23 cellular contexts compared by ENCODE assay signal in the genomic region with DNA sequence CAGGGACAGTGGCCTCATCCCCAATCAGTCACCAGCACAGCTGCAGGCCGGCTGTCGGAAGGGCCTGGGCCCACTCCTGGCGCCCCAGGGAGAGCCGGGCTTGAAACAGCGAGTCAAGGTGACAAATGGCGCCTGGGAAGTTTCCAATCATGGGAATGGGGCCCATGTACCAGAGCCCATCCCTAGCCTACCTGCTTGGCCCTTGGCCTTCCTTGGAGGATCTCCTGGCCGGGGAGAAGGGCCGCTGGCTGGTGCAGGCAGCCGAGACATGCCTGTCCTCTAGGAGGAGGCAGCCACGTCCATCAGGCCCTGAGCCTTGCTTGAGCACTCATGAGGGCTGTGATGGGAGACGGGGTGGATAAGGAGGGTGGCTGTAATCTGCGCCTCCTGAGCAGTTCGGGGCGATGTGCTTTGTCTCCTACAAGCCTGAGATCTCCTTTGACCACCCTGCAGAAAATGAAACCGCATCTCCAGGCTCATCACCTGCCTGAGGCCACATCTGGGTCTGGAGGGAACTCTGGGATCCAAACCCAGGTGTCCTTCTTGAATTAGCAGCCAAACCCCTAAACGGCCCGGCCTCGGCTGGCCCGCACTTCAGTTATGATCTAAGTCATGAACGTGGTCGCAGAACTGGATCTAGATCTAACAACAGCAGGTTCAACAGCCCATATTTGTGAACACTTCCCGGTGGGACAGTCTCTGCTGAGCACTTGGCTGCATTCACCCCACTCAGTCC.
"Had no signal": no experiment of that assay in that cellular context is flagged by ENCODE, and none has a peak within 500 bp of the region (broad histone marks: within the 10 kb centered on the region; RNA-seq: fewer than 3 reads in every experiment).

No MANE protein-coding gene starts in this region.

- ATAC-seq: heart right ventricle; left colon; lower lobe of right lung; natural killer cell; stimulated activated naive B cell treated with anti-CD40 and anti-IgM and Interleukin-4, amounts not matched to agents 10 μg/mL and 1 μg/mL and 100 μg/mL, for 72 hours had no signal

- H3K4me3 Mint-ChIP-seq: activated CD4-positive, alpha-beta memory T cell treated with anti-CD3 and anti-CD28 coated beads for 36 hours; activated naive CD8-positive, alpha-beta T cell; mesothelial cell of epicardium; natural killer cell; stimulated activated naive B cell treated with anti-CD40 and anti-IgM and Interleukin-4, amounts not matched to agents 10 μg/mL and 1 μg/mL and 100 μg/mL, for 72 hours had no signal

- H3K4me1 ChIP-seq: adrenal gland, ascending aorta, heart right ventricle, lower lobe of right lung, parathyroid adenoma, transverse colon had no signal

- H3K79me2 ChIP-seq: parathyroid adenoma had no signal

- H3K27me3 Mint-ChIP-seq: activated naive CD8-positive, alpha-beta T cell had no signal

- H2AFZ ChIP-seq: parathyroid adenoma had no signal

- DNase-seq: activated CD4-positive, alpha-beta memory T cell treated with anti-CD3 and anti-CD28 coated beads for 36 hours; activated CD4-positive, alpha-beta T cell treated with anti-CD3 and anti-CD28 coated beads for 48 hours; activated naive CD4-positive, alpha-beta T cell; activated T-cell treated with anti-CD3 and anti-CD28 coated beads, Interleukin-2, amount 50 U/mL, for 1 hour; brain microvascular endothelial cell; central memory CD4-positive, alpha-beta T cell; heart right ventricle; islet precursor cell; left colon; lower lobe of right lung; natural killer cell; SK-N-SH; stimulated activated CD4-positive, alpha-beta T cell treated with anti-CD3 and anti-CD28 coated beads, Interleukin-2, amount 100 ng/mL, for 48 hours; stimulated activated CD8-positive, alpha-beta memory T cell treated with anti-CD3 and anti-CD28 coated beads, Interleukin-4, amount 100 ng/mL, for 48 hours; stimulated activated naive B cell treated with anti-CD40 and anti-IgM and Interleukin-4, amounts not matched to agents 10 μg/mL and 1 μg/mL and 100 μg/mL, for 72 hours; transverse colon had no signal

- H3K4me3 ChIP-seq: adrenal gland, ascending aorta, dorsolateral prefrontal cortex, heart right ventricle, lower lobe of right lung, transverse colon had no signal

- H3K36me3 ChIP-seq: adrenal gland, ascending aorta, brain microvascular endothelial cell, heart right ventricle, lower lobe of right lung, transverse colon had no signal

- H3K27ac ChIP-seq: adrenal gland, ascending aorta, brain microvascular endothelial cell, dorsolateral prefrontal cortex, heart right ventricle, lower lobe of right lung, parathyroid adenoma, transverse colon had no signal

- H3K9me3 Mint-ChIP-seq: activated CD4-positive, alpha-beta memory T cell treated with anti-CD3 and anti-CD28 coated beads for 36 hours; natural killer cell; stimulated activated naive B cell treated with anti-CD40 and anti-IgM and Interleukin-4, amounts not matched to agents 10 μg/mL and 1 μg/mL and 100 μg/mL, for 72 hours had no signal

- H3K9ac ChIP-seq: parathyroid adenoma, SK-N-SH had no signal

- H3K27me3 ChIP-seq: ascending aorta, brain microvascular endothelial cell, transverse colon had no signal

- FAIRE-seq: colon had no signal

- H3K4me2 ChIP-seq: SK-N-SH had no signal

- H3K9me3 ChIP-seq: adrenal gland, ascending aorta, heart right ventricle, lower lobe of right lung, SK-N-SH, transverse colon had no signal

- H3K36me3 Mint-ChIP-seq: activated CD4-positive, alpha-beta memory T cell treated with anti-CD3 and anti-CD28 coated beads for 36 hours; activated naive CD8-positive, alpha-beta T cell; mesothelial cell of epicardium; natural killer cell; stimulated activated naive B cell treated with anti-CD40 and anti-IgM and Interleukin-4, amounts not matched to agents 10 μg/mL and 1 μg/mL and 100 μg/mL, for 72 hours had no signal

- H3K4me1 Mint-ChIP-seq: mesothelial cell of epicardium; natural killer cell; stimulated activated naive B cell treated with anti-CD40 and anti-IgM and Interleukin-4, amounts not matched to agents 10 μg/mL and 1 μg/mL and 100 μg/mL, for 72 hours had no signal

- H3K27ac Mint-ChIP-seq: activated CD4-positive, alpha-beta memory T cell treated with anti-CD3 and anti-CD28 coated beads for 36 hours; activated naive CD8-positive, alpha-beta T cell; mesothelial cell of epicardium; natural killer cell; stimulated activated naive B cell treated with anti-CD40 and anti-IgM and Interleukin-4, amounts not matched to agents 10 μg/mL and 1 μg/mL and 100 μg/mL, for 72 hours had no signal
